Comparison of ENCODE assay signal across 8 cellular contexts in the genomic region with DNA sequence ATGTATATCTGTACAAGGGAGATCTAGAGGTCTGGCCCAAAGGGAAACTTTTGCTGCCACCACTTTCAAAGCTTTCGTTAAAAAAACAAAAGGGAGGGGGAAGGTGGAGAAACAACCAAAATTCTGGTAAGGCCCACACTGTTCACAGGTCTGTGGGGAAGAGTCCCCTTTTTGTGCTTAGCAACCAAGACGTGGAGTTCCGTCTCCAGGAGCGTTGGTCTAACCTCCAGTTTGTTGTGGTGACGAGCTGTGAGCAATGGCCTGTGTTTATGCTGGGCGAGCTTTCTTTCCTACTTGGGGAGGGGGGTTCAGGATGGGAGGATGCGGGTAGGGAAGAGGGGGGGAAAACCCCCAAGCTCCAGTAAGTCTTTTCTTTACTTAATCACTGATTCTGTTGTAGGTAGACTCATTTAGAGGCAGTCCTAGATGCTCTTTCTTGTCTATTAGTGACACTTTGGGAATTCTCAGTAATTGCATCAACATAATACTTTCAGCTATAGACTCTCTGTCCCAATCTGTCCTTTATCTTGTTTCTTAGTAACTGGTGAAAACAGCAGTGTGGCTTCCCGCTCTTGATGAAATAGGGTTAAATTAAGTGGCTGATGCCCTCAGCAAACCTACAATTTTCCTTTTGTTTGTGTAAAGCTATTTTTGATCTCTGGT. TPM values are rescaled to one million over a fixed set of nuclear protein-coding genes. Genes with fewer than 3 reads are reported as not detected.
DNase-seq lines count a peak whose midpoint lies in the region; ATAC-seq and TF ChIP-seq lines count a peak whose summit lies in the region.

No MANE protein-coding gene starts in this region.

- DNase-seq in NCI-H1105 treated with DMSO at 0.1 percent for 48 hours (lab: John Stamatoyannopoulos, UW): peak; percentile 13
- no peak for DNase-seq in NCI-H1105 (lab: John Stamatoyannopoulos, UW)
- DNase-seq in Panc1 (ENCODE audit: low read depth, low spot score): no peak
- peak; percentile 35 to 59 for DNase-seq in activated T-helper 1 cell treated with anti-CD3 and anti-CD28 coated beads, Interleukin-2, amount 50 U/mL, for 16 hours (ENCODE audit: low read depth in 1 of 2, low spot score in 1 of 2)
- DNase-seq in foreskin keratinocyte: peak in 1 of 2 donors; percentile 42
- DNase-seq in renal cortical epithelial cell (ENCODE audit: low read depth): peak; percentile 87
- no peak for DNase-seq in NCI-H524 (lab: John Stamatoyannopoulos, UW)

- TF ChIP-seq CTCF in Panc1 (IDR thresholded peaks at IDR 0.05) (no peak), foreskin keratinocyte (conservative IDR thresholded peaks at IDR 0.05) (no peak)

- peaks cover 15% of the 10 kb centered on the region for H3K4me1 ChIP-seq in Panc1 (ENCODE audit: control insufficient read depth, insufficient read depth, low read length)
- peaks cover 11% of the 10 kb centered on the region for H3K4me1 ChIP-seq in foreskin keratinocyte

- peak overlapping the region; percentile 71 for H3K27ac ChIP-seq in Panc1 (ENCODE audit: low read length)
- peak overlapping the region; percentile 67 for H3K27ac ChIP-seq in foreskin keratinocyte

- ATAC-seq in HG02970 (IDR thresholded peaks at IDR 0.05; ENCODE audit: low FRiP score, unreplicated experiment) (peak; percentile 25), Panc1 (no peak; the same call in 1 of the 2 replicates), foreskin keratinocyte (peak; percentile 52)

- H3K27me3 ChIP-seq in Panc1 (ENCODE audit: control insufficient read depth, insufficient read depth, low read length): no peaks in the 10 kb centered on the region
- no peaks in the 10 kb centered on the region for H3K27me3 ChIP-seq in foreskin keratinocyte

- intact Hi-C loops in Panc1 (cut with micrococcal nuclease; ENCODE audit: unreplicated experiment): loop anchor here (2.0 kb wide), 1 partner anchor 26 kb away; a partner anchor contains a TSS

- H3K36me3 ChIP-seq in Panc1 (ENCODE audit: control insufficient read depth, insufficient read depth, low read length): peaks cover 3% of the 10 kb centered on the region; the same call in 1 of the 2 replicates

- CTCF ChIA-PET in Panc1 (lab: Charles Lee): interaction anchor here (0.6 kb wide), 1 partner anchor 33 kb away, joined by 12 read pairs; no protein-coding TSS in a partner anchor

- H3K9me3 ChIP-seq in Panc1 (ENCODE audit: control insufficient read depth, insufficient read depth, low read depth, low read length): no peaks in the 10 kb centered on the region

- POLR2A ChIA-PET in Panc1 (lab: Charles Lee): interaction anchor here (0.5 to 0.7 kb wide), 4 partner anchors 25 to 248 kb away, joined by 3 to 5 read pairs (median 4); a partner anchor contains a TSS

- BruUV-seq in Panc1 (replicated peaks; lab: Mats Ljungman, UMichigan): no TSS peak

- H3K4me3 ChIP-seq in Panc1 (ENCODE audit: low read depth in 2 of 2, low read length in 2 of 2): peak overlapping the region; percentile 72 to 85

- in situ Hi-C loops in Panc1 (cut with HindIII; ENCODE audit: low pct_unique_long_range_greater_than_20kb, low sequenced_read_pairs): no loop called here

RNA-seq across cellular contexts. Expression of a gene that starts 1.5 kb away (rescaled TPM):
- total RNA-seq in Panc1 (2021; ENCODE audit: unreplicated experiment) (41.5 TPM), foreskin keratinocyte (25.7 and 27.0 TPM in 2 replicates), renal cortical epithelial cell (20.8 and 51.0 TPM in 2 replicates)
- polyA plus RNA-seq in Panc1 (2012; ENCODE audit: insufficient read length): 16.3 TPM
- polyA plus RNA-seq in foreskin keratinocyte: 4.7 and 6.1 TPM in 2 replicates

RNA-seq across cellular contexts. Expression of a gene that starts 25.5 kb away (rescaled TPM):
- total RNA-seq in Panc1 (2021; ENCODE audit: unreplicated experiment) (8.6 TPM), foreskin keratinocyte (15.8 and 17.3 TPM in 2 replicates), renal cortical epithelial cell (2.7 and 4.9 TPM in 2 replicates)
- polyA plus RNA-seq in Panc1 (2012; ENCODE audit: insufficient read length): 4.5 TPM
- 7.0 and 9.5 TPM in 2 replicates for polyA plus RNA-seq in foreskin keratinocyte

RNA-seq across cellular contexts. Expression of a gene that starts 26.0 kb away (rescaled TPM):
- total RNA-seq in Panc1 (2021; ENCODE audit: unreplicated experiment) (14.2 TPM), foreskin keratinocyte (13.7 and 14.7 TPM in 2 replicates), renal cortical epithelial cell (19.8 and 23.0 TPM in 2 replicates)
- polyA plus RNA-seq in Panc1 (2012; ENCODE audit: insufficient read length): 7.7 TPM
- 8.7 and 10.1 TPM in 2 replicates for polyA plus RNA-seq in foreskin keratinocyte

RNA-seq across cellular contexts. Expression of a gene that starts 43.2 kb away (rescaled TPM):
- total RNA-seq in Panc1 (2021; ENCODE audit: unreplicated experiment): 0.10 TPM
- polyA plus RNA-seq in Panc1 (2012; ENCODE audit: insufficient read length): not detected
- total RNA-seq in foreskin keratinocyte: 0.03 and 0.07 TPM in 2 replicates
- 0.10 and 0.12 TPM in 2 replicates for polyA plus RNA-seq in foreskin keratinocyte
- total RNA-seq in renal cortical epithelial cell: 7.5 and 8.5 TPM in 2 replicates

RNA-seq across cellular contexts. Expression of a gene that starts 48.6 kb away (rescaled TPM):
- total RNA-seq in Panc1 (2021; ENCODE audit: unreplicated experiment): 0.15 TPM
- not detected for polyA plus RNA-seq in Panc1 (2012; ENCODE audit: insufficient read length)
- 10.6 and 11.1 TPM in 2 replicates for total RNA-seq in foreskin keratinocyte
- 13.0 and 14.2 TPM in 2 replicates for polyA plus RNA-seq in foreskin keratinocyte
- 0.52 and 5.1 TPM in 2 replicates for total RNA-seq in renal cortical epithelial cell

Comparison
In these comparisons a context has a peak if more than half of its experiments do, and no peak if none do; other contexts are left out.
1. DNase-seq: peak in NCI-H1105 treated with DMSO at 0.1 percent for 48 hours (single experiment), activated T-helper 1 cell treated with anti-CD3 and anti-CD28 coated beads, Interleukin-2, amount 50 U/mL, for 16 hours (2 of 2) and renal cortical epithelial cell (single experiment); none in NCI-H1105 (single experiment), Panc1 (single experiment) and NCI-H524 (0 of 2).